8 cellular contexts compared by ENCODE assay signal in the genomic region with DNA sequence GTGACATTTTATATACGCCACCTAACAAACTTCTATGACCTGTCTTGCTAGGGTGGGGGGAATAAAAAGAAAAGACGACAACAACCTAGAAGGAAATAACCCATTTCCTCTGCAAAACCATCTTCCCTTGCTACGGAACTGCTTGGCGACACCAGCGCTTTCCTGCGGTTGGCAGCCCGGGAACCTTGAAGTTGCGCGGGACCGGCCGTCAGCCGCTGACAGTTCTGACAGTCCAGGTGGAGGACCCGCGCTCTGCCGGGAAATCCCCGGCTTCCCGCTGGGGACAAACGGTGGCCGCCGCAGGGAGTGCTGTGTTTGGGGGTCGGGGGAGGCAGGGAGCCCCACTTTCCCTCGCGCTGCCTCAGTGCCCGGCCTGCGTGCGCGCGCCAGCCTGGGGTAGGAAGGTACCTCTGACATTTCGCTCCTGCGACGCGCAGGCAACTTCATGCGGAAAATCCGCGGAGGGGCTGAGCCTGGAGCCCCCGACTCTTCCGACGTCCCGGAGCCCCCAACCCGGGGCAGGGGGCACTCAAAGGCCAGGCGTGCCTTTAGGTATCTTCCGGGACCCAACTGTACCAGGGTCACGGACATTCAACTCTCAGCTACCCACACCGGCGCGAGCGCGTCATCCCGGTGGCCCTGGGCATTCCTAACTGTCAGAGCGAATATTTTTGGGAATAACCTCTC. TPM values are rescaled to one million over a fixed set of nuclear protein-coding genes. Genes with fewer than 3 reads are reported as not detected.
DNase-seq lines count a peak whose midpoint lies in the region; ATAC-seq and TF ChIP-seq lines count a peak whose summit lies in the region.

No MANE protein-coding gene starts in this region.

- no peak overlapping the region for H3K27ac ChIP-seq in cardiac muscle cell
- H3K27ac ChIP-seq in rectal smooth muscle tissue (ENCODE audit: low read depth, low read length): no peak overlapping the region

- peak overlapping the region; percentile 83 for H3K4me3 ChIP-seq in cardiac muscle cell
- peak overlapping the region; percentile 58 for H3K4me3 ChIP-seq in rectal smooth muscle tissue (ENCODE audit: low read length)

- no peak for TF ChIP-seq CTCF in cardiac muscle cell (IDR thresholded peaks at IDR 0.05; ENCODE audit: low read depth, low read length)

- DNase-seq in NOMO-1 (lab: John Stamatoyannopoulos, UW; ENCODE audit: unreplicated experiment in 2 of 2) (peak; percentile 31 to 32), cardiac muscle cell (ENCODE audit: low read depth in 1 of 2, low spot score in 1 of 2) (peak in 1 of 2 donors; percentile 38), ACHN (no peak), foreskin melanocyte (no peak)
- DNase-seq in activated T-helper 9 cell treated with anti-CD3 and anti-CD28 coated beads, Interleukin-2, amount 50 U/mL, for 16 hours (ENCODE audit: low read depth): peak; percentile 43

- in situ Hi-C loops in ACHN (cut with HindIII; ENCODE audit: low pct_ligation_motif_present, low pct_unique_long_range_greater_than_20kb, low sequenced_read_pairs): no loop called here

- peak; percentile 18 for TF ChIP-seq POLR2A in GM10847 (IDR thresholded peaks at IDR 0.05; ENCODE audit: extremely low read depth, insufficient read length)

- H3K4me1 ChIP-seq in cardiac muscle cell (ENCODE audit: low read depth) (no peaks in the 10 kb centered on the region), rectal smooth muscle tissue (ENCODE audit: control insufficient read depth, insufficient read depth, low read length) (peaks cover 5% of the 10 kb centered on the region)

- no peaks in the 10 kb centered on the region for H3K9me3 ChIP-seq in cardiac muscle cell (ENCODE audit: low read depth)

- ATAC-seq in GM21526 (IDR thresholded peaks at IDR 0.05; ENCODE audit: low FRiP score, unreplicated experiment): no peak

- H3K36me3 ChIP-seq in cardiac muscle cell (no peaks in the 10 kb centered on the region), rectal smooth muscle tissue (ENCODE audit: control insufficient read depth, insufficient read depth, low read length) (no peaks in the 10 kb centered on the region)

- H3K27me3 ChIP-seq in cardiac muscle cell: peaks cover 61% of the 10 kb centered on the region
- peaks cover 9% of the 10 kb centered on the region for H3K27me3 ChIP-seq in rectal smooth muscle tissue (ENCODE audit: control insufficient read depth, insufficient read depth, low read length)

- no peak overlapping the region for H3K9ac ChIP-seq in rectal smooth muscle tissue (ENCODE audit: low read length)

RNA-seq across cellular contexts. Expression of a gene that starts 0.5 kb away (rescaled TPM):
- total RNA-seq in cardiac muscle cell: 0.15 and 0.35 TPM in 2 replicates
- polyA plus RNA-seq in cardiac muscle cell: 0.09 TPM in 1 of 2 replicates, not detected in the other

RNA-seq across cellular contexts. Expression of a gene that starts 0.9 kb away (rescaled TPM):
- 10.3 and 15.4 TPM in 2 replicates for total RNA-seq in cardiac muscle cell
- 5.6 and 9.9 TPM in 2 replicates for polyA plus RNA-seq in cardiac muscle cell

RNA-seq across cellular contexts. Expression of a gene that starts 42.6 kb away (rescaled TPM):
- total RNA-seq in cardiac muscle cell: 63.1 and 69.2 TPM in 2 replicates
- polyA plus RNA-seq in cardiac muscle cell: 122 and 153 TPM in 2 replicates

Comparison
In these comparisons a context has a peak if more than half of its experiments do, and no peak if none do; other contexts are left out.
1. DNase-seq: peak in NOMO-1 (2 of 2) and activated T-helper 9 cell treated with anti-CD3 and anti-CD28 coated beads, Interleukin-2, amount 50 U/mL, for 16 hours (single experiment); none in ACHN (single experiment) and foreskin melanocyte (single experiment).